Comparison of ENCODE assay signal across 6 cellular contexts in the genomic region with DNA sequence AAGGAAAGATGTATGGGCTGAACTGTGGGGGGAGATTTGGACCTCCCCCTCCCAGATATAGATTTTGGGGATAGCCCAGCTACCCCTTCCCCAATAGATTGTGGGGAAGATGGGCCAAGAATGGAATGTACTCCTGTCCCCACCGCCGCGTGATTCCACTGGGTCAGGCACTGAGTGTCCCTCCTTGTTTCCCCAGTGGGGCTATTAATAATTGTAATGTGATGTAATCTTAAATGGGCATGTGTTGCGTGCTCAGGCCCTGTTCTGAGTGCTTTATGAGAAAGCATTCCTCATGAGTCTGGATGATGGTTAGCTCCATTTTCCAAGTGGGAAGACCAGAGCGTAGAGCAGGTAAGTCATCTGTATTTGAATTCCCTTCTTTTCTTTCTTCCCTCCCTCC. TPM values are rescaled to one million over a fixed set of nuclear protein-coding genes. Genes with fewer than 3 reads are reported as not detected.
DNase-seq lines count a peak whose midpoint lies in the region; ATAC-seq and TF ChIP-seq lines count a peak whose summit lies in the region.

No MANE protein-coding gene starts in this region.

- H3K36me3 Mint-ChIP-seq in activated T-cell treated with anti-CD3 and anti-CD28 coated beads, Interleukin-2, amount 50 U/mL, for 4 hours (ENCODE audit: insufficient read depth) = peaks cover 29% of the 10 kb centered on the region
- peaks cover 1% of the 10 kb centered on the region for H3K36me3 Mint-ChIP-seq in glutamatergic neuron (ENCODE audit: unreplicated experiment)
- peaks cover 7% of the 10 kb centered on the region for H3K36me3 Mint-ChIP-seq in type B pancreatic cell

- peak overlapping the region; percentile 100 for H3K4me3 Mint-ChIP-seq in activated T-cell treated with anti-CD3 and anti-CD28 coated beads, Interleukin-2, amount 50 U/mL, for 4 hours
- H3K4me3 Mint-ChIP-seq in glutamatergic neuron (ENCODE audit: unreplicated experiment) (peak overlapping the region; percentile 97), type B pancreatic cell (peak overlapping the region; percentile 99)

- H3K27ac Mint-ChIP-seq in glutamatergic neuron (ENCODE audit: unreplicated experiment) (peak overlapping the region; percentile 28), type B pancreatic cell (peak overlapping the region; percentile 98)

- H3K27me3 Mint-ChIP-seq in activated T-cell treated with anti-CD3 and anti-CD28 coated beads, Interleukin-2, amount 50 U/mL, for 4 hours (ENCODE audit: low read depth) = no peaks in the 10 kb centered on the region
- H3K27me3 Mint-ChIP-seq in glutamatergic neuron (ENCODE audit: unreplicated experiment) (peaks cover 6% of the 10 kb centered on the region), type B pancreatic cell (peaks cover 8% of the 10 kb centered on the region)

- H3K9me3 Mint-ChIP-seq in activated T-cell treated with anti-CD3 and anti-CD28 coated beads, Interleukin-2, amount 50 U/mL, for 4 hours = no peaks in the 10 kb centered on the region
- peaks cover 12% of the 10 kb centered on the region for H3K9me3 Mint-ChIP-seq in glutamatergic neuron (ENCODE audit: unreplicated experiment)
- H3K9me3 Mint-ChIP-seq in type B pancreatic cell = no peaks in the 10 kb centered on the region

- no peak for ATAC-seq in activated T-cell treated with anti-CD3 and anti-CD28 coated beads, Interleukin-2, amount 50 U/mL, for 4 hours
- no peak for ATAC-seq in HG02981 (IDR thresholded peaks at IDR 0.05; ENCODE audit: unreplicated experiment)
- ATAC-seq in left lobe of liver = no peak

- H3K4me1 Mint-ChIP-seq in activated T-cell treated with anti-CD3 and anti-CD28 coated beads, Interleukin-2, amount 50 U/mL, for 4 hours (ENCODE audit: low read depth) = peaks cover 27% of the 10 kb centered on the region
- H3K4me1 Mint-ChIP-seq in glutamatergic neuron (ENCODE audit: low read depth, unreplicated experiment) (peaks cover 9% of the 10 kb centered on the region), type B pancreatic cell (ENCODE audit: unreplicated experiment) (peaks cover 19% of the 10 kb centered on the region)

- TF ChIP-seq CTCF in glutamatergic neuron (IDR thresholded peaks at IDR 0.05; ENCODE audit: partially characterized antibody, unreplicated experiment) = no peak
- no peak for TF ChIP-seq CTCF in type B pancreatic cell (conservative IDR thresholded peaks at IDR 0.05)

- no peak for DNase-seq in activated T-cell treated with anti-CD3 and anti-CD28 coated beads, Interleukin-2, amount 50 U/mL, for 4 hours
- no peak for DNase-seq in activated T-cell treated with anti-CD3 and anti-CD28 coated beads, Interleukin-2, amount 50 U/mL, for 1 hour
- DNase-seq in glutamatergic neuron = no peak
- DNase-seq in type B pancreatic cell (ENCODE audit: extremely low spot score, unreplicated experiment) = no peak
- no peak for DNase-seq in left lobe of liver (ENCODE audit: low spot score)

RNA-seq across cellular contexts. Expression of gene PSMD8, which starts 1.4 kb away (rescaled TPM):
- 100 to 1,000 TPM; 331 to 368 (median 337) TPM for total RNA-seq in activated T-cell treated with anti-CD3 and anti-CD28 coated beads, Interleukin-2, amount 50 U/mL, for 4 hours
- 156 TPM for total RNA-seq in glutamatergic neuron (ENCODE audit: unreplicated experiment)
- 159 and 176 TPM in 2 replicates for total RNA-seq in type B pancreatic cell (ENCODE audit: low replicate concordance)
- 62.5 TPM for total RNA-seq in left lobe of liver

RNA-seq across cellular contexts. Expression of gene GGN, which starts 12.1 kb away (rescaled TPM):
- under 1 TPM in 2 of 3 donors, not detected in 1; 0.11 TPM for total RNA-seq in activated T-cell treated with anti-CD3 and anti-CD28 coated beads, Interleukin-2, amount 50 U/mL, for 4 hours
- total RNA-seq in glutamatergic neuron (ENCODE audit: unreplicated experiment) = 2.0 TPM
- total RNA-seq in type B pancreatic cell (ENCODE audit: low replicate concordance) = 1.1 and 1.5 TPM in 2 replicates
- not detected for total RNA-seq in left lobe of liver

RNA-seq across cellular contexts. Expression of gene SPRED3, which starts 12.7 kb away (rescaled TPM):
- total RNA-seq in activated T-cell treated with anti-CD3 and anti-CD28 coated beads, Interleukin-2, amount 50 U/mL, for 4 hours = under 1 TPM; 0.46 to 0.74 (median 0.57) TPM
- 8.7 TPM for total RNA-seq in glutamatergic neuron (ENCODE audit: unreplicated experiment)
- total RNA-seq in type B pancreatic cell (ENCODE audit: low replicate concordance) = 4.2 and 5.5 TPM in 2 replicates
- 0.30 TPM for total RNA-seq in left lobe of liver

RNA-seq across cellular contexts. Expression of gene FAM98C, which starts 27.1 kb away (rescaled TPM):
- total RNA-seq in activated T-cell treated with anti-CD3 and anti-CD28 coated beads, Interleukin-2, amount 50 U/mL, for 4 hours = 10 to 100 TPM; 22.7 to 27.5 (median 24.5) TPM
- total RNA-seq in glutamatergic neuron (ENCODE audit: unreplicated experiment) (5.8 TPM), type B pancreatic cell (ENCODE audit: low replicate concordance) (25.2 and 27.3 TPM in 2 replicates), left lobe of liver (8.7 TPM)

RNA-seq across cellular contexts. Expression of gene CATSPERG, which starts 40.1 kb away (rescaled TPM):
- 1 to 10 TPM; 2.4 to 3.1 (median 3.0) TPM for total RNA-seq in activated T-cell treated with anti-CD3 and anti-CD28 coated beads, Interleukin-2, amount 50 U/mL, for 4 hours
- total RNA-seq in glutamatergic neuron (ENCODE audit: unreplicated experiment) = 39.0 TPM
- total RNA-seq in type B pancreatic cell (ENCODE audit: low replicate concordance) = 5.2 and 11.9 TPM in 2 replicates
- 4.0 TPM for total RNA-seq in left lobe of liver
